Comparison of ENCODE assay signal across 19 cellular contexts in the genomic region with DNA sequence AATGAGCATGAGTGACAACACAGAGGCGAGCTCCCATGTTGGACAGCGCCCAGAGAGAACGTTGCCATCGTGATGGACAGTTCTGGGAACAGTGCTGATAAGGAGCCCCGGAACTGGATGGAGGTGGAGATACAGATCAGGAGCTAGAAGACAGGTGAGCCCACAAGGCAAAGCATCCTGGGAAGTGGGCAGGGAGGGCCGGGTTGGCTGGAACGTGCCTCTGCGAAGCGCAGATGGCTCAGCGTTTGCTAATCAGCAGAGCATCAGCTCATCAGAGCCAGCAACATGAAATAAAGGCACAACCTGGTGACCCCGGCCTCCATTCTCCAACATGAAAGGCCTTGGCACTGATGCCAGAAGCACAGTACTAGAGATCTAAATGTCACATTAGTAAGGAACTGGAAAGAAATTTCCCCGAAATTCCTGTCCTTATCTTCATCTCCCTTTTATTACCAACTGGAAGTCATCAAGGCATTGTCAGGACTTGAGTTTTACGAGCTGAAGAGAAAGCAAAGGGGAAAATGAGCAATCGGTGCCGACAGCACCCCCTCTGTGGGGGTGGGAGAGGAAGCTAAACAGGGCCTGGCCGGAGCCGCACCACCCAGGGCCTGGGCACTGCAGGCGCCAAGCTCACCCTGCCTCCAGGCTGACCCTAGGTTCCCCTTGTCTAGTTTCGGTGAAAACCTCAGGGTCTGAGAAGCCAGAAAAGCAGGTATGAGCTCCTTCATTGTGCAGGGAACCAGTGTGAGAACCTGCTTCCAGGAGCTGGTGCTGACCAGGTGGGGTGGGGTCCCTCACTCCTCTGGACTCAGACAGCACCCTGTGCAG. TPM values are rescaled to one million over a fixed set of nuclear protein-coding genes. Genes with fewer than 3 reads are reported as not detected.
DNase-seq lines count a peak whose midpoint lies in the region; ATAC-seq and TF ChIP-seq lines count a peak whose summit lies in the region.
"Had no signal": no experiment of that assay in that cellular context is flagged by ENCODE, and none has a peak within 500 bp of the region (broad histone marks: within the 10 kb centered on the region; RNA-seq: fewer than 3 reads in every experiment).

No MANE protein-coding gene starts in this region.

- peaks cover 1% of the 10 kb centered on the region for H3K4me1 Mint-ChIP-seq in activated CD8-positive, alpha-beta T cell treated with anti-CD3 and anti-CD28 coated beads for 36 hours (ENCODE audit: low read depth)

- H3K27ac Mint-ChIP-seq in activated CD8-positive, alpha-beta T cell treated with anti-CD3 and anti-CD28 coated beads for 36 hours, result no peak overlapping the region
- H3K27ac Mint-ChIP-seq: activated CD4-positive, alpha-beta memory T cell treated with anti-CD3 and anti-CD28 coated beads for 36 hours; activated T-helper 2 cell treated with anti-CD3 and anti-CD28 coated beads, Interferon-gamma antibody, Interleukin-2, Interleukin-4, amounts not matched to agents 10 μg/mL and 5 μg/mL and 100 μg/mL, durations not matched to agents 14 hours and 24 hours and 36 hours had no signal

- H3K4me3 ChIP-seq in fibroblast of villous mesenchyme (ENCODE audit: low read depth, low read length) (no peak overlapping the region), rectal smooth muscle tissue (ENCODE audit: low read length) (no peak overlapping the region), MG63 (no peak overlapping the region)
- H3K4me3 ChIP-seq: SK-N-MC had no signal

- H3K9me3 Mint-ChIP-seq in activated CD8-positive, alpha-beta T cell treated with anti-CD3 and anti-CD28 coated beads for 36 hours, result no peaks in the 10 kb centered on the region
- H3K9me3 Mint-ChIP-seq: activated CD4-positive, alpha-beta memory T cell treated with anti-CD3 and anti-CD28 coated beads for 36 hours; activated T-helper 2 cell treated with anti-CD3 and anti-CD28 coated beads, Interferon-gamma antibody, Interleukin-2, Interleukin-4, amounts not matched to agents 10 μg/mL and 5 μg/mL and 100 μg/mL, durations not matched to agents 14 hours and 24 hours and 36 hours; immature natural killer cell had no signal

- no peaks in the 10 kb centered on the region for H3K36me3 Mint-ChIP-seq in activated CD8-positive, alpha-beta T cell treated with anti-CD3 and anti-CD28 coated beads for 36 hours (ENCODE audit: low read depth)
- H3K36me3 Mint-ChIP-seq: activated CD4-positive, alpha-beta memory T cell treated with anti-CD3 and anti-CD28 coated beads for 36 hours; immature natural killer cell had no signal

- peak overlapping the region; percentile 65 for H3K27ac ChIP-seq in rectal smooth muscle tissue (ENCODE audit: low read depth, low read length)
- H3K27ac ChIP-seq: neutrophil, SK-N-MC had no signal

- POLR2A ChIA-PET in activated CD8-positive, alpha-beta T cell treated with anti-CD3 and anti-CD28 coated beads for 36 hours (lab: Charles Lee), result no interaction called here

- intact Hi-C loops in activated CD8-positive, alpha-beta T cell treated with anti-CD3 and anti-CD28 coated beads for 36 hours (cut with micrococcal nuclease), result no loop called here

- peaks cover 14% of the 10 kb centered on the region for H3K27me3 Mint-ChIP-seq in activated CD8-positive, alpha-beta T cell treated with anti-CD3 and anti-CD28 coated beads for 36 hours
- H3K27me3 Mint-ChIP-seq: activated CD4-positive, alpha-beta memory T cell treated with anti-CD3 and anti-CD28 coated beads for 36 hours had no signal

- no peak for ATAC-seq in activated CD8-positive, alpha-beta T cell treated with anti-CD3 and anti-CD28 coated beads for 36 hours

- no peaks in the 10 kb centered on the region for H3K27me3 ChIP-seq in rectal smooth muscle tissue (ENCODE audit: control insufficient read depth, insufficient read depth, low read length)
- H3K27me3 ChIP-seq in MG63, result no peaks in the 10 kb centered on the region

- no peak overlapping the region for H3K4me3 Mint-ChIP-seq in activated CD8-positive, alpha-beta T cell treated with anti-CD3 and anti-CD28 coated beads for 36 hours
- H3K4me3 Mint-ChIP-seq: activated CD4-positive, alpha-beta memory T cell treated with anti-CD3 and anti-CD28 coated beads for 36 hours; immature natural killer cell had no signal

- no peaks in the 10 kb centered on the region for H3K9me3 ChIP-seq in MG63
- H3K9me3 ChIP-seq: neutrophil had no signal

- DNase-seq in Daoy (ENCODE audit: low read depth), result peak; percentile 62
- peak; percentile 71 for DNase-seq in M059J (ENCODE audit: low read depth)
- peak; percentile 88 for DNase-seq in fibroblast of villous mesenchyme (ENCODE audit: low read depth)
- no peak for DNase-seq in effector CD4-positive, alpha-beta T cell
- DNase-seq in iPS-NIHi7 (ENCODE audit: extremely low spot score), result no peak
- DNase-seq in MG63, result no peak
- DNase-seq in activated CD8-positive, alpha-beta T cell treated with anti-CD3 and anti-CD28 coated beads for 36 hours, result no peak
- DNase-seq: activated CD4-positive, alpha-beta memory T cell treated with anti-CD3 and anti-CD28 coated beads for 36 hours; amygdala; Calu3; immature natural killer cell; midbrain; NCI-H1930; NCI-H524; stimulated activated naive CD4-positive, alpha-beta T cell had no signal

- H3K36me3 ChIP-seq in rectal smooth muscle tissue (ENCODE audit: control insufficient read depth, insufficient read depth, low read length), result no peaks in the 10 kb centered on the region
- no peaks in the 10 kb centered on the region for H3K36me3 ChIP-seq in MG63
- H3K36me3 ChIP-seq: neutrophil had no signal

- no peak for TF ChIP-seq CTCF in fibroblast of villous mesenchyme (IDR thresholded peaks at IDR 0.05; ENCODE audit: insufficient read depth, low read depth, low read length)
- TF ChIP-seq CTCF in activated CD8-positive, alpha-beta T cell treated with anti-CD3 and anti-CD28 coated beads for 36 hours (IDR thresholded peaks at IDR 0.05), result no peak

- no peak overlapping the region for H3K9ac ChIP-seq in rectal smooth muscle tissue (ENCODE audit: low read length)

- CTCF ChIA-PET in activated CD8-positive, alpha-beta T cell treated with anti-CD3 and anti-CD28 coated beads for 36 hours (lab: Charles Lee), result interaction anchor here (1.3 kb wide), 1 partner anchor 55 kb away, joined by 4 read pairs; no protein-coding TSS in a partner anchor

- peaks cover 25% of the 10 kb centered on the region for H3K4me1 ChIP-seq in rectal smooth muscle tissue (ENCODE audit: control insufficient read depth, insufficient read depth, low read length)

RNA-seq across cellular contexts. Expression of a gene that starts 19.9 kb away (rescaled TPM):
- total RNA-seq in Daoy (2014; rRNA removed; shearing (Covaris generic)), result 0.36 and 0.80 TPM in 2 replicates
- 0.15 TPM in 1 of 2 replicates, not detected in the other for total RNA-seq in M059J (2014; rRNA removed; shearing (Covaris generic))
- total RNA-seq in fibroblast of villous mesenchyme, result 0.43 and 0.64 TPM in 2 replicates
- 1.7 and 4.8 TPM in 2 replicates for total RNA-seq in MG63 (2014; rRNA removed; shearing (Covaris generic); ENCODE audit: low replicate concordance)
- not detected for total RNA-seq in activated CD8-positive, alpha-beta T cell treated with anti-CD3 and anti-CD28 coated beads for 36 hours
- total RNA-seq: activated CD4-positive, alpha-beta memory T cell treated with anti-CD3 and anti-CD28 coated beads for 36 hours; activated T-helper 2 cell treated with anti-CD3 and anti-CD28 coated beads, Interferon-gamma antibody, Interleukin-2, Interleukin-4, amounts not matched to agents 10 μg/mL and 5 μg/mL and 100 μg/mL, durations not matched to agents 14 hours and 24 hours and 36 hours had no signal

Comparison
In these comparisons a context has a peak if more than half of its experiments do, and no peak if none do; other contexts are left out.
1. DNase-seq: peak in Daoy (single experiment), M059J (single experiment) and fibroblast of villous mesenchyme (single experiment); none in effector CD4-positive, alpha-beta T cell (single experiment), iPS-NIHi7 (single experiment), MG63 (single experiment) and activated CD8-positive, alpha-beta T cell treated with anti-CD3 and anti-CD28 coated beads for 36 hours (single experiment).